Comparison of ENCODE assay signal across 8 cellular contexts in genomic region chr1:161305872-161306519, GRCh38. TPM values are rescaled to one million over a fixed set of nuclear protein-coding genes. Genes with fewer than 3 reads are reported as not detected.
DNase-seq lines count a peak whose midpoint lies in the region; ATAC-seq and TF ChIP-seq lines count a peak whose summit lies in the region.

No MANE protein-coding gene starts in this region.

- H3K4me3 ChIP-seq in GM06990 (replicated peaks; ENCODE audit: low read depth, low read length) = peak overlapping the region; percentile 93
- peak overlapping the region; percentile 77 for H3K4me3 ChIP-seq in effector memory CD4-positive, alpha-beta T cell (ENCODE audit: insufficient read depth, low read depth, low read length, poor library complexity, severe bottlenecking)

- H3K27me3 ChIP-seq in GM06990 (replicated peaks; ENCODE audit: control insufficient read depth, insufficient read depth, low read length) = no peaks in the 10 kb centered on the region
- H3K27me3 ChIP-seq in effector memory CD4-positive, alpha-beta T cell (replicated peaks; ENCODE audit: control insufficient read depth, insufficient read depth, low read length, poor library complexity, severe bottlenecking) = no peaks in the 10 kb centered on the region

- H3K27me3 Mint-ChIP-seq in activated CD8-positive, alpha-beta T cell treated with anti-CD3 and anti-CD28 coated beads for 36 hours = no peaks in the 10 kb centered on the region
- H3K27me3 Mint-ChIP-seq in memory B cell = no peaks in the 10 kb centered on the region

- intact Hi-C loops in activated CD8-positive, alpha-beta T cell treated with anti-CD3 and anti-CD28 coated beads for 36 hours (cut with micrococcal nuclease) = loop anchor here (10.0 kb wide), 1 partner anchor 111 kb away; the partner anchor contains the start of gene ADAMTS4

- H3K27ac ChIP-seq in effector memory CD4-positive, alpha-beta T cell (ENCODE audit: insufficient read depth, low read length, poor library complexity, severe bottlenecking) = peak overlapping the region; percentile 70

- H3K4me3 Mint-ChIP-seq in activated CD8-positive, alpha-beta T cell treated with anti-CD3 and anti-CD28 coated beads for 36 hours = peak overlapping the region; percentile 87
- H3K4me3 Mint-ChIP-seq in memory B cell = peak overlapping the region; percentile 98

- TF ChIP-seq CTCF in GM06990 (IDR thresholded peaks at IDR 0.05; ENCODE audit: insufficient read depth, low read length, poor library complexity, severe bottlenecking) = peak; percentile 51
- TF ChIP-seq CTCF in activated CD8-positive, alpha-beta T cell treated with anti-CD3 and anti-CD28 coated beads for 36 hours (IDR thresholded peaks at IDR 0.05) = peak; percentile 53

- POLR2A ChIA-PET in activated CD8-positive, alpha-beta T cell treated with anti-CD3 and anti-CD28 coated beads for 36 hours (lab: Charles Lee) = interaction anchor here (0.6 to 1.7 kb wide), 6 partner anchors 9 to 103 kb away, joined by 3 to 6 read pairs (median 4); partner anchors contain the start of genes NDUFS2 and SDHC

- peak overlapping the region; percentile 84 for H3K27ac Mint-ChIP-seq in activated CD8-positive, alpha-beta T cell treated with anti-CD3 and anti-CD28 coated beads for 36 hours
- peak overlapping the region; percentile 95 for H3K27ac Mint-ChIP-seq in memory B cell

- peaks cover 11% of the 10 kb centered on the region for H3K4me1 ChIP-seq in effector memory CD4-positive, alpha-beta T cell (ENCODE audit: control insufficient read depth, insufficient read depth, low read length, poor library complexity, severe bottlenecking)

- H3K4me1 Mint-ChIP-seq in activated CD8-positive, alpha-beta T cell treated with anti-CD3 and anti-CD28 coated beads for 36 hours (ENCODE audit: low read depth) = peaks cover 31% of the 10 kb centered on the region
- H3K4me1 Mint-ChIP-seq in memory B cell = peaks cover 26% of the 10 kb centered on the region

- ATAC-seq in HG02642 (IDR thresholded peaks at IDR 0.05; ENCODE audit: poor library complexity, unreplicated experiment) (peak; percentile 83), memory B cell (ENCODE audit: low read depth) (peak; percentile 90), GM18870 (IDR thresholded peaks at IDR 0.05; ENCODE audit: unreplicated experiment) (no peak)
- peak; percentile 99 for ATAC-seq in activated CD8-positive, alpha-beta T cell treated with anti-CD3 and anti-CD28 coated beads for 36 hours

- no peaks in the 10 kb centered on the region for H3K9me3 ChIP-seq in effector memory CD4-positive, alpha-beta T cell (ENCODE audit: control insufficient read depth, low read length)

- DNase-seq in GM06990 (ENCODE audit: extremely low read depth, insufficient read length) (peak; percentile 85), NCI-H2171 treated with DMSO at 0.1 percent for 48 hours (lab: John Stamatoyannopoulos, UW) (peak; percentile 63), memory B cell (ENCODE audit: low spot score in 2 of 2) (peak; percentile 78 to 82)
- DNase-seq in activated CD8-positive, alpha-beta T cell treated with anti-CD3 and anti-CD28 coated beads for 36 hours = peak; percentile 90
- peak; percentile 78 to 83 (median 80) for DNase-seq in effector memory CD4-positive, alpha-beta T cell
- peak; percentile 70 for DNase-seq in stimulated activated CD8-positive, alpha-beta memory T cell treated with anti-CD3 and anti-CD28 coated beads, Interleukin-12 subunit alpha, Interleukin-12 subunit beta, amount 100 ng/mL, for 1 hour (ENCODE audit: low read depth)

- CTCF ChIA-PET in activated CD8-positive, alpha-beta T cell treated with anti-CD3 and anti-CD28 coated beads for 36 hours (lab: Charles Lee) = interaction anchor here (0.6 to 6.1 kb wide), 23 partner anchors 9 to 140 kb away, joined by 3 to 37 read pairs (median 5); partner anchors contain the start of genes NDUFS2, PCP4L1, PPOX and SDHC

- no peaks in the 10 kb centered on the region for H3K36me3 Mint-ChIP-seq in activated CD8-positive, alpha-beta T cell treated with anti-CD3 and anti-CD28 coated beads for 36 hours (ENCODE audit: low read depth)
- H3K36me3 Mint-ChIP-seq in memory B cell = no peaks in the 10 kb centered on the region

- no peaks in the 10 kb centered on the region for H3K9me3 Mint-ChIP-seq in activated CD8-positive, alpha-beta T cell treated with anti-CD3 and anti-CD28 coated beads for 36 hours
- no peaks in the 10 kb centered on the region for H3K9me3 Mint-ChIP-seq in memory B cell

- no peaks in the 10 kb centered on the region for H3K36me3 ChIP-seq in GM06990 (ENCODE audit: control insufficient read depth, insufficient read depth, low read length)
- H3K36me3 ChIP-seq in effector memory CD4-positive, alpha-beta T cell (ENCODE audit: control insufficient read depth, insufficient read depth, low read length) = peaks cover 10% of the 10 kb centered on the region

RNA-seq across cellular contexts. Expression of gene MPZ, which starts 3.8 kb away (rescaled TPM):
- 1 to 10 TPM; 2.8 to 3.3 TPM for total RNA-seq in activated CD8-positive, alpha-beta T cell treated with anti-CD3 and anti-CD28 coated beads for 36 hours

RNA-seq across cellular contexts. Expression of gene SDHC, which starts 8.2 kb away (rescaled TPM):
- total RNA-seq in activated CD8-positive, alpha-beta T cell treated with anti-CD3 and anti-CD28 coated beads for 36 hours = 100 to 1,000 TPM; 160 to 175 TPM

RNA-seq across cellular contexts. Expression of gene PCP4L1, which starts 47.5 kb away (rescaled TPM):
- total RNA-seq in activated CD8-positive, alpha-beta T cell treated with anti-CD3 and anti-CD28 coated beads for 36 hours = under 1 TPM in 1 of 2 experiments, not detected in 1; 0.18 TPM
